ENCODE assay signal across 1 cellular context in genomic region chr1:37177230-37177864, GRCh38.
TF ChIP-seq lines count a peak whose summit lies in the region.

No MANE protein-coding gene starts in this region.

TF ChIP-seq in WTC11, 78 proteins besides CTCF, POLR2A, EP300 and RAD21 (continued from another document):
- no peak for TF ChIP-seq ATF3 (CRISPR knock-in tag; conservative IDR thresholded peaks at IDR 0.05)
TF ChIP-seq in WTC11: peak in this region for 0.
